In the genomic region with DNA sequence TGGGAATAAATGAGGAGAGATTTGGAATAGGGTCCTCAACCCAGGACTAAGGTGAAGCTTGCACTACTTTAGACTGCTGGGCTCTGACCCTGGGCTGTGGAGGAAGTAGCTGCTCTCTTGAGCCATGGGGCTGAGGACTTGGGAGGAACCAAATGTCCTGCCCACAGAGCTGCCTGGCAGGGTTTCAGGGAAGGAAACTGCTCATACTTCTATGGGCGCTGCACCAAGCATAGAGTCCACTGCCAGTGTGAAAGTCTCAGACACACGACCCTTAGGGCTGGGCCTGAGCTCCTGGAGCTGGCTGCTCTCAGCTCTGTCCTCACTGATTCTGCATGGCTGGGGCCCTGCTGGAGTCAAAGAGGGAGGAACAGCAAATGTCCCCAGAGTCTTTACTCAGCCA, we compare ENCODE assay signal across 7 cellular contexts.
DNase-seq lines count a peak whose midpoint lies in the region; ATAC-seq and TF ChIP-seq lines count a peak whose summit lies in the region.
"Not testable (repeated sequence)": the region's sequence is repeated elsewhere in the genome, so short reads cannot be mapped to it uniquely, and the experiment has no call there.

No MANE protein-coding gene starts in this region.

- not testable (repeated sequence) for TF ChIP-seq POLR2A in gastroesophageal sphincter (IDR thresholded peaks at IDR 0.05); testis (IDR thresholded peaks at IDR 0.05)

- peak overlapping the region; percentile 35 for H3K9ac ChIP-seq in BLaER1

- H4K20me1 ChIP-seq in BLaER1: not testable (repeated sequence)

- peak; percentile 11 for DNase-seq in MG63
- DNase-seq in UCSD-AML1 (lab: John Stamatoyannopoulos, UW; ENCODE audit: unreplicated experiment): peak; percentile 47
- peak; percentile 26 to 37 for DNase-seq in left lung
- DNase-seq in posterior vena cava (ENCODE audit: low spot score): peak; percentile 81
- DNase-seq in testis: peak; percentile 25

- not testable (repeated sequence) for H3K4me3 ChIP-seq in BLaER1, MG63, gastroesophageal sphincter, left lung, testis

- peak overlapping the region; percentile 76 for H3K27ac ChIP-seq in BLaER1
- not testable (repeated sequence) for H3K27ac ChIP-seq in gastroesophageal sphincter, left lung, testis

- intact Hi-C loops in left lung (cut with DNase I); posterior vena cava (cut with DNase I); testis (cut with DNase I; ENCODE audit: low total_unique reads): not testable (repeated sequence)

- WGBS in gastroesophageal sphincter (ENCODE audit: low coverage in 1 of 2), 2 donors: no CpG with 5 or more reads among the region's 2 CpGs
- WGBS in testis, 2 donors: 23 to 25% methylated on average over 2 of the region's 2 CpGs

- H3K9me3 ChIP-seq in BLaER1, MG63, gastroesophageal sphincter, left lung, testis: not testable (repeated sequence)

- peaks cover 44% of the 10 kb centered on the region for H3K4me1 ChIP-seq in BLaER1
- not testable (repeated sequence) for H3K4me1 ChIP-seq in gastroesophageal sphincter, left lung, testis

- ATAC-seq in gastroesophageal sphincter (peak; percentile 34), left lung (peak; percentile 84)

- peak overlapping the region; percentile 69 for H3K4me2 ChIP-seq in BLaER1

- H3K27me3 ChIP-seq in BLaER1, MG63, gastroesophageal sphincter, left lung, testis: not testable (repeated sequence)

- not testable (repeated sequence) for TF ChIP-seq EP300 in gastroesophageal sphincter (IDR thresholded peaks at IDR 0.05)

- not testable (repeated sequence) for H3K36me3 ChIP-seq in BLaER1; MG63; gastroesophageal sphincter; left lung; testis (ENCODE audit: low read depth, missing control alignments)

- not testable (repeated sequence) for TF ChIP-seq CTCF in gastroesophageal sphincter (IDR thresholded peaks at IDR 0.05); left lung (IDR thresholded peaks at IDR 0.05); testis (IDR thresholded peaks at IDR 0.05)

Comparison
In these comparisons a context has a peak if more than half of its experiments do, and no peak if none do; other contexts are left out.
1. DNase-seq: peak in every context shown above with its lines; median percentile 81 in posterior vena cava; 47 in UCSD-AML1; 32 in left lung; 25 in testis; 11 in MG63.